19 cellular contexts compared by ENCODE assay signal in genomic region chr7:45593877-45594276, GRCh38. TPM values are rescaled to one million over a fixed set of nuclear protein-coding genes. Genes with fewer than 3 reads are reported as not detected.
"Had no signal": no experiment of that assay in that cellular context is flagged by ENCODE, and none has a peak within 500 bp of the region (broad histone marks: within the 10 kb centered on the region; RNA-seq: fewer than 3 reads in every experiment).

No MANE protein-coding gene starts in this region.

- H3K27ac Mint-ChIP-seq: activated CD4-positive, alpha-beta T cell treated with anti-CD3 and anti-CD28 coated beads, Interleukin-2, amount 10 ng/mL, durations not matched to agents 24 days and 14 days; activated naive CD4-positive, alpha-beta T cell treated with anti-CD3 and anti-CD28 coated beads, Interleukin-2, amount 10 ng/mL, durations not matched to agents 7 days and 5 days; activated T-helper 2 cell treated with anti-CD3 and anti-CD28 coated beads, Interferon-gamma antibody, Interleukin-2, Interleukin-4, amounts not matched to agents 10 μg/mL and 5 μg/mL and 100 μg/mL, durations not matched to agents 14 hours and 24 hours and 36 hours; naive thymus-derived CD8-positive, alpha-beta T cell; stimulated activated naive B cell treated with anti-CD40 and anti-IgM and Interleukin-4, amounts not matched to agents 10 μg/mL and 1 μg/mL and 100 μg/mL, for 72 hours; T-helper 1 cell treated with Interleukin-12 subunit alpha and Interleukin-12 subunit beta and Interleukin-4 antibody, amounts not matched to agents 30 μg/mL and 1 μg/mL, for 36 hours had no signal

- H3K27ac ChIP-seq: brain microvascular endothelial cell, foreskin keratinocyte, lower lobe of right lung, ovary, sigmoid colon had no signal

- H3K27me3 Mint-ChIP-seq: activated CD4-positive, alpha-beta T cell treated with anti-CD3 and anti-CD28 coated beads, Interleukin-2, amount 10 ng/mL, durations not matched to agents 24 days and 14 days; activated naive CD4-positive, alpha-beta T cell treated with anti-CD3 and anti-CD28 coated beads, Interleukin-2, amount 10 ng/mL, durations not matched to agents 7 days and 5 days had no signal

- H3K4me3 ChIP-seq: lower lobe of right lung, ovary, sigmoid colon had no signal

- H3K4me3 Mint-ChIP-seq: activated CD4-positive, alpha-beta T cell treated with anti-CD3 and anti-CD28 coated beads, Interleukin-2, amount 10 ng/mL, durations not matched to agents 24 days and 14 days; activated naive CD4-positive, alpha-beta T cell treated with anti-CD3 and anti-CD28 coated beads, Interleukin-2, amount 10 ng/mL, durations not matched to agents 7 days and 5 days; naive thymus-derived CD8-positive, alpha-beta T cell; stimulated activated naive B cell treated with anti-CD40 and anti-IgM and Interleukin-4, amounts not matched to agents 10 μg/mL and 1 μg/mL and 100 μg/mL, for 72 hours; T-helper 1 cell treated with Interleukin-12 subunit alpha and Interleukin-12 subunit beta and Interleukin-4 antibody, amounts not matched to agents 30 μg/mL and 1 μg/mL, for 36 hours had no signal

- H3K4me1 ChIP-seq: foreskin keratinocyte, lower lobe of right lung, sigmoid colon had no signal

- H3K27me3 ChIP-seq: brain microvascular endothelial cell, ovary, sigmoid colon had no signal

- H3K4me1 Mint-ChIP-seq: activated CD4-positive, alpha-beta T cell treated with anti-CD3 and anti-CD28 coated beads, Interleukin-2, amount 10 ng/mL, durations not matched to agents 24 days and 14 days; activated naive CD4-positive, alpha-beta T cell treated with anti-CD3 and anti-CD28 coated beads, Interleukin-2, amount 10 ng/mL, durations not matched to agents 7 days and 5 days; naive thymus-derived CD8-positive, alpha-beta T cell; stimulated activated naive B cell treated with anti-CD40 and anti-IgM and Interleukin-4, amounts not matched to agents 10 μg/mL and 1 μg/mL and 100 μg/mL, for 72 hours had no signal

- DNase-seq: activated CD4-positive, alpha-beta T cell treated with anti-CD3 and anti-CD28 coated beads, Interleukin-2, amount 10 ng/mL, durations not matched to agents 24 days and 14 days; activated naive CD4-positive, alpha-beta T cell treated with anti-CD3 and anti-CD28 coated beads, Interleukin-2, amount 10 ng/mL, durations not matched to agents 7 days and 5 days; activated T-cell treated with anti-CD3 and anti-CD28 coated beads for 4 hours; aorta; brain microvascular endothelial cell; cerebellar nuclear complex; effector CD8-positive, alpha-beta T cell; foreskin keratinocyte; glutamatergic neuron; hippocampal formation; left colon; lower lobe of right lung; naive thymus-derived CD8-positive, alpha-beta T cell; sigmoid colon; stimulated activated naive B cell treated with anti-CD40 and anti-IgM and Interleukin-4, amounts not matched to agents 10 μg/mL and 1 μg/mL and 100 μg/mL, for 72 hours had no signal

- ATAC-seq: foreskin keratinocyte; left colon; lower lobe of right lung; naive thymus-derived CD8-positive, alpha-beta T cell; stimulated activated naive B cell treated with anti-CD40 and anti-IgM and Interleukin-4, amounts not matched to agents 10 μg/mL and 1 μg/mL and 100 μg/mL, for 72 hours had no signal

- H3K9me3 Mint-ChIP-seq: activated CD4-positive, alpha-beta T cell treated with anti-CD3 and anti-CD28 coated beads, Interleukin-2, amount 10 ng/mL, durations not matched to agents 24 days and 14 days; activated naive CD4-positive, alpha-beta T cell treated with anti-CD3 and anti-CD28 coated beads, Interleukin-2, amount 10 ng/mL, durations not matched to agents 7 days and 5 days; activated T-helper 2 cell treated with anti-CD3 and anti-CD28 coated beads, Interferon-gamma antibody, Interleukin-2, Interleukin-4, amounts not matched to agents 10 μg/mL and 5 μg/mL and 100 μg/mL, durations not matched to agents 14 hours and 24 hours and 36 hours; naive thymus-derived CD8-positive, alpha-beta T cell; stimulated activated naive B cell treated with anti-CD40 and anti-IgM and Interleukin-4, amounts not matched to agents 10 μg/mL and 1 μg/mL and 100 μg/mL, for 72 hours; T-helper 1 cell treated with Interleukin-12 subunit alpha and Interleukin-12 subunit beta and Interleukin-4 antibody, amounts not matched to agents 30 μg/mL and 1 μg/mL, for 36 hours had no signal

- H3K9me3 ChIP-seq: lower lobe of right lung, ovary, sigmoid colon had no signal

- H3K36me3 ChIP-seq: brain microvascular endothelial cell, lower lobe of right lung, ovary, sigmoid colon had no signal

- H3K36me3 Mint-ChIP-seq: activated naive CD4-positive, alpha-beta T cell treated with anti-CD3 and anti-CD28 coated beads, Interleukin-2, amount 10 ng/mL, durations not matched to agents 7 days and 5 days; naive thymus-derived CD8-positive, alpha-beta T cell; stimulated activated naive B cell treated with anti-CD40 and anti-IgM and Interleukin-4, amounts not matched to agents 10 μg/mL and 1 μg/mL and 100 μg/mL, for 72 hours had no signal

- FAIRE-seq: islet of Langerhans had no signal

RNA-seq across cellular contexts. Expression of gene ADCY1, which starts 19.7 kb away (rescaled TPM):
- total RNA-seq: naive thymus-derived CD8-positive, alpha-beta T cell had no signal
